1 cellular context compared by ENCODE assay signal in the genomic region with DNA sequence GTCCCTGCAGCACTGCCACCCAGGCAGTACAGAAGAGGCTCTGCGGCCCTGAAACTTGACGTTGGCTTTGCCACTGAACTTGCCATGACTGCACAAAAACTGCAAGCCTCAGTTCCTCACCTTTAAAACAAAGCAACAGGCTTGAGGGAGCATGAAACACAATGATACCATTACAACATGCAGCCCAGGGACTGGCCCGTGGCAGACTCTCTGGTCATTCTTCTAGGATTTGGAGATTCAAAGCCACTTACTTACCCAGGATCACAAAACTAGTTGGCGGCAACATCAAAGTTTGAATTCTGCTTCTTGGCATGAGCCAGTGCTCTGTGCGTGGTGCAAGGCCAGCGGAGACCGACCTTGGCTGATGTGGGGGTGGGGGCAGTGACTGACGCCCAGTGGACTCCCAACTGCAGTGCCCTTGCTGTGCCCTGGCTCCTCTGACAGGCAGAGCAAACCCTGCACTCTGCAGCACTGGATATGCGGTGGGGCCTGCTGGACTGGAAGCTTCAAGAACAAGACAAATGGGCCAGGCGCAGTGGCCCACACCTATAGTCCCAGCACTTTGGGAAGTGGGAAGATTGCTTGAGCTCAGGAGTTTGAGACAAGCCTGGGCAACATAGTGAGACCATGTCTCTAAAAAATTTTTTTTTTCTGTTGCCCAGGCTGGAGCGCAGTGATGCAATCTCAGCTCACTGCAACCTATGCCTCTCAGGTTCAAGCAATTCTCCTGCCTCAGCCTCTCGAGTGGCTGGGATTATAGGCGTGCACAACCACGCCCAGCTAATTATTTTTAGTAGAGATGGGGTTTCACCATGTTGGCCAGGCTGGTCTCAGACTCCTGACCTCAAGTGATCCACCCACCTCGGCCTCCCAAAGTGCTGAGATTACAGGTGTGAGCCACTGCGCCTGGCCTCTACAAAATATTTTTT.
TF ChIP-seq lines count a peak whose summit lies in the region.

No MANE protein-coding gene starts in this region.

TF ChIP-seq in GM12878, 131 proteins besides CTCF, POLR2A, EP300 and RAD21:
- TF ChIP-seq BCL11A (IDR thresholded peaks at IDR 0.05; ENCODE audit: low read depth, low read length), result no peak
- TF ChIP-seq SREBF1 (IDR thresholded peaks at IDR 0.05; ENCODE audit: low read length), result no peak
- no peak for TF ChIP-seq SUZ12 (IDR thresholded peaks at IDR 0.05; ENCODE audit: unreplicated experiment)
- no peak for TF ChIP-seq ZNF622 (IDR thresholded peaks at IDR 0.05)
- TF ChIP-seq JUNB (IDR thresholded peaks at IDR 0.05), result no peak
- TF ChIP-seq CREM (IDR thresholded peaks at IDR 0.05; ENCODE audit: low read depth), result no peak
- TF ChIP-seq, protein P1, sequence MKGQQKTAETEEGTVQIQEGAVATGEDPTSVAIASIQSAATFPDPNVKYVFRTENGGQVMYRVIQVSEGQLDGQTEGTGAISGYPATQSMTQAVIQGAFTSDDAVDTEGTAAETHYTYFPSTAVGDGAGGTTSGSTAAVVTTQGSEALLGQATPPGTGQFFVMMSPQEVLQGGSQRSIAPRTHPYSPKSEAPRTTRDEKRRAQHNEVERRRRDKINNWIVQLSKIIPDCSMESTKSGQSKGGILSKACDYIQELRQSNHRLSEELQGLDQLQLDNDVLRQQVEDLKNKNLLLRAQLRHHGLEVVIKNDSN (IDR thresholded peaks at IDR 0.05; ENCODE audit: borderline replicate concordance, extremely low read length, insufficient read depth, low read depth, low read length), result no peak
- no peak for TF ChIP-seq BRCA1 (IDR thresholded peaks at IDR 0.05; ENCODE audit: low read depth, low read length)
- TF ChIP-seq SPI1 (IDR thresholded peaks at IDR 0.05; ENCODE audit: borderline replicate concordance, insufficient read depth, low read depth, low read length), result no peak
- TF ChIP-seq SIX5 (IDR thresholded peaks at IDR 0.05; ENCODE audit: low read depth, low read length, severe bottlenecking), result no peak
- TF ChIP-seq, protein P2, sequence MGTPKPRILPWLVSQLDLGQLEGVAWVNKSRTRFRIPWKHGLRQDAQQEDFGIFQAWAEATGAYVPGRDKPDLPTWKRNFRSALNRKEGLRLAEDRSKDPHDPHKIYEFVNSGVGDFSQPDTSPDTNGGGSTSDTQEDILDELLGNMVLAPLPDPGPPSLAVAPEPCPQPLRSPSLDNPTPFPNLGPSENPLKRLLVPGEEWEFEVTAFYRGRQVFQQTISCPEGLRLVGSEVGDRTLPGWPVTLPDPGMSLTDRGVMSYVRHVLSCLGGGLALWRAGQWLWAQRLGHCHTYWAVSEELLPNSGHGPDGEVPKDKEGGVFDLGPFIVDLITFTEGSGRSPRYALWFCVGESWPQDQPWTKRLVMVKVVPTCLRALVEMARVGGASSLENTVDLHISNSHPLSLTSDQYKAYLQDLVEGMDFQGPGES (IDR thresholded peaks at IDR 0.05), result no peak
- TF ChIP-seq ZZZ3 (IDR thresholded peaks at IDR 0.05; ENCODE audit: control insufficient read depth, insufficient read length, low read depth), result no peak
- TF ChIP-seq TCF7 (IDR thresholded peaks at IDR 0.05; ENCODE audit: borderline replicate concordance), result no peak
- no peak for TF ChIP-seq KDM1A (IDR thresholded peaks at IDR 0.05; ENCODE audit: borderline replicate concordance)
- TF ChIP-seq SMC3 (IDR thresholded peaks at IDR 0.05; ENCODE audit: borderline replicate concordance, low read length), result no peak
- TF ChIP-seq IKZF1 (conservative IDR thresholded peaks at IDR 0.05), result no peak
- TF ChIP-seq, protein P3, sequence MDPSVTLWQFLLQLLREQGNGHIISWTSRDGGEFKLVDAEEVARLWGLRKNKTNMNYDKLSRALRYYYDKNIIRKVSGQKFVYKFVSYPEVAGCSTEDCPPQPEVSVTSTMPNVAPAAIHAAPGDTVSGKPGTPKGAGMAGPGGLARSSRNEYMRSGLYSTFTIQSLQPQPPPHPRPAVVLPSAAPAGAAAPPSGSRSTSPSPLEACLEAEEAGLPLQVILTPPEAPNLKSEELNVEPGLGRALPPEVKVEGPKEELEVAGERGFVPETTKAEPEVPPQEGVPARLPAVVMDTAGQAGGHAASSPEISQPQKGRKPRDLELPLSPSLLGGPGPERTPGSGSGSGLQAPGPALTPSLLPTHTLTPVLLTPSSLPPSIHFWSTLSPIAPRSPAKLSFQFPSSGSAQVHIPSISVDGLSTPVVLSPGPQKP (IDR thresholded peaks at IDR 0.05; ENCODE audit: low read depth, low read length), result no peak
- TF ChIP-seq CHD2 (IDR thresholded peaks at IDR 0.05; ENCODE audit: borderline replicate concordance, low read depth, low read length), result no peak
